21 cellular contexts compared by ENCODE assay signal in the genomic region with DNA sequence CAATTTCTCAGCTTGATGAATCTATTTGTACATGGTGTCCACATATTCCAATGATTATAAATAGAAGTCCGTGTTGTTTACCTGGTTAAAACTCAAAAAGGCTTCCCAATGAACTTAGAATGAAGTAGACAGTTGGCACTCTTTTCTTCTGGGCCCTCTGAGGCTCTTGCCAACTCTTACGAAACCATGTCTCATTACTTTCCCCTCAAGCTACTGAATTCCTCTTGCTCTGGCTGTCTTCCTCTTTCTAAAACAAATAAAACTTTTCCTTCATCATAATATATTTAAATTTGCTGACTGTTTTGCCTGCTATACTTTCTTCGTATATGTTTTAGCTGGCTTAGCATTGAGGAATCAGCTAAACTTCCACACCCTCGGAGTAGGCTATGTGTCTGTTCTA.
DNase-seq lines count a peak whose midpoint lies in the region; ATAC-seq and TF ChIP-seq lines count a peak whose summit lies in the region.
"Had no signal": no experiment of that assay in that cellular context is flagged by ENCODE, and none has a peak within 500 bp of the region (broad histone marks: within the 10 kb centered on the region; RNA-seq: fewer than 3 reads in every experiment).

No MANE protein-coding gene starts in this region.

- H3K23me2 ChIP-seq in H9 (ENCODE audit: insufficient read length, low read depth, low read length, poor library complexity, severe bottlenecking), result no peaks in the 10 kb centered on the region

- H3K27me3 ChIP-seq in H9 (ENCODE audit: insufficient read depth, low read length) (no peaks in the 10 kb centered on the region), A673 (replicated peaks; ENCODE audit: insufficient read depth, low read depth, low read length, poor library complexity) (no peaks in the 10 kb centered on the region)
- H3K27me3 ChIP-seq: BLaER1, body of pancreas, stomach had no signal

- H3K4me2 ChIP-seq in H9 (ENCODE audit: insufficient read depth, insufficient read length, low read length), result no peak overlapping the region
- H3K4me2 ChIP-seq: BLaER1 had no signal

- no peak overlapping the region for H2AK5ac ChIP-seq in H9 (ENCODE audit: insufficient read length, low read length)

- H3K18ac ChIP-seq in H9 (ENCODE audit: insufficient read length, low read depth, low read length), result no peak overlapping the region

- H3K4me1 ChIP-seq in H9 (ENCODE audit: insufficient read depth, low read length) (no peaks in the 10 kb centered on the region), A673 (ENCODE audit: insufficient read depth, low read length, poor library complexity, severe bottlenecking) (no peaks in the 10 kb centered on the region)
- H3K4me1 ChIP-seq: BLaER1, body of pancreas, stomach had no signal

- no peaks in the 10 kb centered on the region for H4K20me1 ChIP-seq in H9 (ENCODE audit: control insufficient read depth, insufficient read depth, insufficient read length)
- H4K20me1 ChIP-seq: BLaER1 had no signal

- H2AFZ ChIP-seq in H9 (ENCODE audit: low read length), result no peak overlapping the region

- no peaks in the 10 kb centered on the region; the same call in 1 of the 2 replicates for H3K27me3 Mint-ChIP-seq in H9 (ENCODE audit: low read depth)
- H3K27me3 Mint-ChIP-seq: activated naive CD8-positive, alpha-beta T cell treated with anti-CD3 and anti-CD28 coated beads for 36 hours had no signal

- DNase-seq in SIG-M5 treated with dmso at 0.1 percent for 504 hours (lab: John Stamatoyannopoulos, UW; ENCODE audit: unreplicated experiment), result peak; percentile 86
- DNase-seq in SIG-M5 (lab: John Stamatoyannopoulos, UW), result no peak
- peak; percentile 14 for DNase-seq in RWPE1 (ENCODE audit: low spot score)
- DNase-seq in epithelial cell of prostate (ENCODE audit: low read depth, low spot score), result peak; percentile 46
- DNase-seq in H9, result no peak
- DNase-seq in germinal center (ENCODE audit: low spot score), result no peak
- DNase-seq in A673 (ENCODE audit: low spot score), result no peak
- DNase-seq: activated naive CD8-positive, alpha-beta T cell treated with anti-CD3 and anti-CD28 coated beads for 36 hours; body of pancreas; endodermal cell; foreskin melanocyte; hypothalamus; islet precursor cell; NCI-H1694 treated with DMSO at 0.1 percent for 48 hours; NCI-H82; stomach had no signal

- H4K8ac ChIP-seq in H9 (replicated peaks; ENCODE audit: insufficient read length, low read depth, low read length), result no peak overlapping the region

- intact Hi-C loops in A673 (cut with micrococcal nuclease; ENCODE audit: unreplicated experiment), result no loop called here

- H3K27ac Mint-ChIP-seq in H9, result no peak overlapping the region
- H3K27ac Mint-ChIP-seq: activated naive CD8-positive, alpha-beta T cell treated with anti-CD3 and anti-CD28 coated beads for 36 hours; activated T-helper 1 cell treated with anti-CD3 and anti-CD28 coated beads, Interleukin-12 subunit alpha, Interleukin-12 subunit beta, Interleukin-2, Interleukin-4 antibody, amounts not matched to agents 30 ng/mL and 10 ng/mL and 1 ng/mL, durations not matched to agents 14 hours and 24 hours and 36 hours; endodermal cell; type B pancreatic cell had no signal

- peaks cover 5% of the 10 kb centered on the region for H3K9me3 ChIP-seq in H9 (ENCODE audit: control insufficient read depth, low read depth, low read length)
- H3K9me3 ChIP-seq in A673 (ENCODE audit: low read depth, low read length, poor library complexity, severe bottlenecking), result no peaks in the 10 kb centered on the region
- H3K9me3 ChIP-seq: BLaER1, body of pancreas had no signal

- no peak overlapping the region for H3K14ac ChIP-seq in H9 (ENCODE audit: insufficient read depth, low read length)

- H3K9ac ChIP-seq in H9 (ENCODE audit: extremely low read depth, insufficient read length, low read length), result no peak overlapping the region
- H3K9ac ChIP-seq: BLaER1 had no signal

- H2BK120ac ChIP-seq in H9 (ENCODE audit: low read depth, low read length, poor library complexity, severe bottlenecking), result no peak overlapping the region

- H3K23ac ChIP-seq in H9 (ENCODE audit: insufficient read length, low read depth, low read length), result no peak overlapping the region

- H2BK5ac ChIP-seq in H9 (ENCODE audit: insufficient read length, low read length), result no peak overlapping the region

- BruUV-seq in A673 (replicated peaks; lab: Mats Ljungman, UMichigan), result no TSS peak

- H2BK12ac ChIP-seq in H9 (ENCODE audit: insufficient read length, low read depth, low read length), result no peak overlapping the region

- H3K27ac ChIP-seq in RWPE1 (no peak overlapping the region), epithelial cell of prostate (no peak overlapping the region), H9 (ENCODE audit: insufficient read length, low read depth, low read length) (no peak overlapping the region), A673 (ENCODE audit: low read depth, low read length, poor library complexity, severe bottlenecking) (no peak overlapping the region)
- H3K27ac ChIP-seq: 22Rv1, BLaER1, body of pancreas, stomach had no signal

- no peak overlapping the region for H4K5ac ChIP-seq in H9 (ENCODE audit: insufficient read length, low read depth, low read length)

- H3K79me1 ChIP-seq in H9 (ENCODE audit: insufficient read depth, low read depth, low read length, poor library complexity, severe bottlenecking), result no peaks in the 10 kb centered on the region

- H2BK20ac ChIP-seq in H9 (ENCODE audit: low read depth, low read length, poor library complexity, severe bottlenecking), result no peak overlapping the region

- WGBS in H9 (ENCODE audit: extremely low coverage, insufficient read length, low lambda C conversion rate), result no CpG with 5 or more reads among the region's 4 CpGs

- no peak overlapping the region for H3K4ac ChIP-seq in H9 (ENCODE audit: low read depth, low read length)

- no peak overlapping the region for H3K4me3 ChIP-seq in A673 (ENCODE audit: low read depth, low read length, poor library complexity, severe bottlenecking)
- H3K4me3 ChIP-seq: BLaER1, body of pancreas, stomach had no signal

- H4K91ac ChIP-seq in H9 (ENCODE audit: insufficient read length, low read depth, low read length), result no peak overlapping the region

- no peak overlapping the region for H3K4me3 Mint-ChIP-seq in H9
- H3K4me3 Mint-ChIP-seq: activated naive CD8-positive, alpha-beta T cell treated with anti-CD3 and anti-CD28 coated beads for 36 hours; activated T-helper 1 cell treated with anti-CD3 and anti-CD28 coated beads, Interleukin-12 subunit alpha, Interleukin-12 subunit beta, Interleukin-2, Interleukin-4 antibody, amounts not matched to agents 30 ng/mL and 10 ng/mL and 1 ng/mL, durations not matched to agents 14 hours and 24 hours and 36 hours; endodermal cell; type B pancreatic cell had no signal

- peaks cover 4 to 5% of the 10 kb centered on the region in 2 experiments; a peak in 2 of 5 replicates for H3K9me3 Mint-ChIP-seq in H9
- H3K9me3 Mint-ChIP-seq: activated T-helper 1 cell treated with anti-CD3 and anti-CD28 coated beads, Interleukin-12 subunit alpha, Interleukin-12 subunit beta, Interleukin-2, Interleukin-4 antibody, amounts not matched to agents 30 ng/mL and 10 ng/mL and 1 ng/mL, durations not matched to agents 14 hours and 24 hours and 36 hours; type B pancreatic cell had no signal

- H3T11ph ChIP-seq in H9 (ENCODE audit: low read length), result no peak overlapping the region

- H3K36me3 ChIP-seq in A673 (ENCODE audit: insufficient read depth, low read length, poor library complexity, severe bottlenecking), result no peaks in the 10 kb centered on the region
- H3K36me3 ChIP-seq: BLaER1, stomach had no signal

- TF ChIP-seq CTCF in RWPE1 (conservative IDR thresholded peaks at IDR 0.05; ENCODE audit: low read depth) (no peak), H9 (conservative IDR thresholded peaks at IDR 0.05) (no peak), A673 (conservative IDR thresholded peaks at IDR 0.05; ENCODE audit: low read depth, low read length) (no peak)

- CTCF ChIA-PET in RWPE1 (lab: Yijun Ruan, JAX), result no interaction called here
- CTCF ChIA-PET in A673 (lab: Charles Lee), result no interaction called here

- POLR2A ChIA-PET in RWPE1 (lab: Yijun Ruan, JAX; ENCODE audit: low non-redundant PET) (no interaction called here), A673 (lab: Charles Lee; ENCODE audit: low non-redundant PET) (no interaction called here)

- no peaks in the 10 kb centered on the region for H3K4me1 Mint-ChIP-seq in H9
- H3K4me1 Mint-ChIP-seq: activated naive CD8-positive, alpha-beta T cell treated with anti-CD3 and anti-CD28 coated beads for 36 hours; endodermal cell had no signal

- no peak for ATAC-seq in HG03095 (IDR thresholded peaks at IDR 0.05; ENCODE audit: unreplicated experiment)
- ATAC-seq: body of pancreas had no signal

- H3K56ac ChIP-seq in H9 (ENCODE audit: insufficient read length, low read depth, low read length), result no peak overlapping the region

- no peak overlapping the region for H2BK15ac ChIP-seq in H9 (ENCODE audit: low read depth, low read length)

- H3K79me2 ChIP-seq in H9 (ENCODE audit: insufficient read depth, low read length), result no peaks in the 10 kb centered on the region

- H3K36me3 Mint-ChIP-seq in H9 (ENCODE audit: insufficient read depth in 1 of 3, low read depth in 3 of 3), result 0 out of 7 replicates have a peak, but pooled peaks cover 0 to 5% (median 0%) of the 10 kb centered on the region in 3 experiments
- H3K36me3 Mint-ChIP-seq: activated naive CD8-positive, alpha-beta T cell treated with anti-CD3 and anti-CD28 coated beads for 36 hours; type B pancreatic cell had no signal

Comparison
In these comparisons a context has a peak if more than half of its experiments do, and no peak if none do; other contexts are left out.
1. DNase-seq: peak in SIG-M5 treated with dmso at 0.1 percent for 504 hours (single experiment), RWPE1 (single experiment) and epithelial cell of prostate (single experiment); none in SIG-M5 (single experiment), H9 (single experiment), germinal center (single experiment) and A673 (single experiment).